14 cellular contexts compared by ENCODE assay signal in the genomic region with DNA sequence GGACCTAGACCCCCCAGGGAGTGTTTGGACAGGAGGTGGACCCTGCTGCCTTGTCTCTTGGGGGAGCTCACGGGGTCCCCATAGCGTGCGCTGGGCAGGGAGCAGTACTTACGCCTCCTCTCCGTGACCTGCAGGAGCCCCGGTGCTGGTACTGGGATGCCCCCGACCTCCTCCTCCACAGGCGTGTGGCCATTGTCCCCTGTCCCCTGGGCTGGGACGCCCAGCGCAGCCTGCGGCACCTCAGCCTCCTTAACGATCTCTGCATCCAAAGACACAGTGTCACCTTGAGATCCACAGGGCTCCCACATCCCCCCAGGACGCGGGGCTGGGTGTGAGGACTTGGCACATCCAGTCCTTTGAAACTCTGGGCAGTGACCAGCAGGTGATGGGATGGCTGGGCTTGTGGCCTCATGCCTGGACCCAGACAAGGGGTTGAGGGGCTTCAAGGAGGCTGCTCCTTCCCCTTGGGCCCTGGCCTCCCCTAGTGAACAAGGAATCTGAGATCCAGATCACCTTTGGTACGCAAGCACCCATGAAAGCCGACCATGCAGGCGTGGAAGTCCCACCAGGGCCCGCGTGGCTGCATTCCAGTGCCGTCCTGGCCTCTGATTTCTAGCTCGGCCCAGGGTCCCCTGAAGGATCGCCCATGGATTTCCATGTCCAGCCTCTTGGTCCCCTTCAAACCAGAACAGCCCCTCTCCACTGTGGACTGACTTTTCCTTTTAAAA. TPM values are rescaled to one million over a fixed set of nuclear protein-coding genes. Genes with fewer than 3 reads are reported as not detected.
A peak's percentile ranks its signal among the peaks of the same experiment; 100 is the strongest.
DNase-seq lines count a peak whose midpoint lies in the region; ATAC-seq and TF ChIP-seq lines count a peak whose summit lies in the region.
"Had no signal": no experiment of that assay in that cellular context is flagged by ENCODE, and none has a peak within 500 bp of the region (broad histone marks: within the 10 kb centered on the region; RNA-seq: fewer than 3 reads in every experiment).

No MANE protein-coding gene starts in this region.

- H3K9me2 ChIP-seq in SK-N-SH: no peaks in the 10 kb centered on the region

- H3K4me3 ChIP-seq in SK-N-SH (ENCODE audit: low read depth in 2 of 2, low read length in 1 of 2): no peak overlapping the region
- H3K4me3 ChIP-seq: coronary artery, sigmoid colon had no signal

- H3K27ac Mint-ChIP-seq in activated naive CD4-positive, alpha-beta T cell treated with anti-CD3 and anti-CD28 coated beads for 36 hours: no peak overlapping the region
- H3K27ac Mint-ChIP-seq in T-helper 17 cell (no peak overlapping the region), immature natural killer cell (peak overlapping the region in 1 of 6 donors; percentile 55)
- peak overlapping the region in 1 of 2 donors; percentile 83 for H3K27ac Mint-ChIP-seq in stimulated activated naive CD8-positive, alpha-beta T cell treated with anti-CD3 and anti-CD28 coated beads, Interleukin-15, amount 100 ng/mL, for 72 hours

- peaks cover 21% of the 10 kb centered on the region for H3K4me1 Mint-ChIP-seq in activated naive CD4-positive, alpha-beta T cell treated with anti-CD3 and anti-CD28 coated beads for 36 hours (ENCODE audit: low read depth)
- H3K4me1 Mint-ChIP-seq in T-helper 17 cell: peaks cover 18% of the 10 kb centered on the region
- peaks cover 14 to 16% of the 10 kb centered on the region in 2 donors for H3K4me1 Mint-ChIP-seq in immature natural killer cell
- peaks cover 29% of the 10 kb centered on the region for H3K4me1 Mint-ChIP-seq in stimulated activated naive CD8-positive, alpha-beta T cell treated with anti-CD3 and anti-CD28 coated beads, Interleukin-15, amount 100 ng/mL, for 72 hours

- H3K4me2 ChIP-seq in SK-N-SH: no peak overlapping the region

- 100% methylated on average over 3 of the region's 22 CpGs for WGBS in SK-N-SH (ENCODE audit: low lambda C conversion rate)

- no peak for DNase-seq in activated naive CD4-positive, alpha-beta T cell treated with anti-CD3 and anti-CD28 coated beads for 36 hours
- DNase-seq in activated naive CD4-positive, alpha-beta T cell treated with anti-CD3 and anti-CD28 coated beads, Interleukin-2, amount 50 U/mL, for 16 hours: no peak
- no peak for DNase-seq in T-helper 17 cell
- no peak for DNase-seq in immature natural killer cell
- DNase-seq in stimulated activated naive CD8-positive, alpha-beta T cell treated with anti-CD3 and anti-CD28 coated beads, Interleukin-15, amount 100 ng/mL, for 72 hours: no peak
- DNase-seq in SK-N-SH: no peak
- no peak for DNase-seq in stimulated activated naive CD4-positive, alpha-beta T cell treated with Interleukin-2 at 50 U/mL for 16 hours (lab: John Stamatoyannopoulos, UW)
- DNase-seq: Calu3, NCI-H1105, NCI-H2227 treated with DMSO at 0.1 percent for 48 hours, sigmoid colon had no signal

- H4K20me1 ChIP-seq in SK-N-SH (ENCODE audit: insufficient read depth): no peaks in the 10 kb centered on the region

- H3K36me3 Mint-ChIP-seq in activated naive CD4-positive, alpha-beta T cell treated with anti-CD3 and anti-CD28 coated beads for 36 hours (ENCODE audit: low read depth): no peaks in the 10 kb centered on the region
- no peaks in the 10 kb centered on the region for H3K36me3 Mint-ChIP-seq in T-helper 17 cell (ENCODE audit: low read depth)
- H3K36me3 Mint-ChIP-seq in immature natural killer cell: no peaks in the 10 kb centered on the region

- POLR2A ChIA-PET in SK-N-SH (lab: Yijun Ruan, JAX): no interaction called here

- H3K36me3 ChIP-seq in SK-N-SH (replicated peaks in 1 of 2; ENCODE audit: control insufficient read depth in 1 of 2, insufficient read depth in 2 of 2, low read length in 1 of 2): peaks cover 0 to 2% of the 10 kb centered on the region in 2 experiments
- H3K36me3 ChIP-seq: neutrophil, sigmoid colon had no signal

- H3K27ac ChIP-seq in SK-N-SH (ENCODE audit: low read depth in 2 of 2, low read length in 1 of 2): no peak overlapping the region
- H3K27ac ChIP-seq: coronary artery, neutrophil, sigmoid colon had no signal

- intact Hi-C loops in activated naive CD4-positive, alpha-beta T cell treated with anti-CD3 and anti-CD28 coated beads for 36 hours (cut with micrococcal nuclease): no loop called here

- H3K9me3 Mint-ChIP-seq in activated naive CD4-positive, alpha-beta T cell treated with anti-CD3 and anti-CD28 coated beads for 36 hours: no peaks in the 10 kb centered on the region
- no peaks in the 10 kb centered on the region for H3K9me3 Mint-ChIP-seq in immature natural killer cell
- no peaks in the 10 kb centered on the region for H3K9me3 Mint-ChIP-seq in stimulated activated naive CD8-positive, alpha-beta T cell treated with anti-CD3 and anti-CD28 coated beads, Interleukin-15, amount 100 ng/mL, for 72 hours

- H2AFZ ChIP-seq in SK-N-SH (ENCODE audit: low read depth): no peak overlapping the region

- ATAC-seq in T-helper 17 cell (no peak), HG03571 (IDR thresholded peaks at IDR 0.05; ENCODE audit: unreplicated experiment) (no peak)
- peak; percentile 47 for ATAC-seq in stimulated activated naive CD8-positive, alpha-beta T cell treated with anti-CD3 and anti-CD28 coated beads, Interleukin-15, amount 100 ng/mL, for 72 hours

- no peaks in the 10 kb centered on the region for H3K27me3 Mint-ChIP-seq in activated naive CD4-positive, alpha-beta T cell treated with anti-CD3 and anti-CD28 coated beads for 36 hours (ENCODE audit: low read depth)
- H3K27me3 Mint-ChIP-seq in T-helper 17 cell (no peaks in the 10 kb centered on the region), immature natural killer cell (ENCODE audit: low read depth in 3 of 3) (peaks cover 4 to 11% (median 5%) of the 10 kb centered on the region in 3 donors)
- peaks cover 8% of the 10 kb centered on the region for H3K27me3 Mint-ChIP-seq in stimulated activated naive CD8-positive, alpha-beta T cell treated with anti-CD3 and anti-CD28 coated beads, Interleukin-15, amount 100 ng/mL, for 72 hours

- no peak for TF ChIP-seq RAD21 in SK-N-SH (IDR thresholded peaks at IDR 0.05; ENCODE audit: low read length)

- H3K4me1 ChIP-seq in SK-N-SH (ENCODE audit: control insufficient read depth in 1 of 2, insufficient read depth in 2 of 2, low read depth in 1 of 2, low read length in 1 of 2): peaks cover 0 to 21% of the 10 kb centered on the region in 2 experiments; a peak in 1 of 4 replicates
- H3K4me1 ChIP-seq: sigmoid colon had no signal

- no peak overlapping the region for H3K9ac ChIP-seq in SK-N-SH

- H3K79me2 ChIP-seq in SK-N-SH (ENCODE audit: insufficient read depth): no peaks in the 10 kb centered on the region

- peak overlapping the region; percentile 59 for H3K4me3 Mint-ChIP-seq in activated naive CD4-positive, alpha-beta T cell treated with anti-CD3 and anti-CD28 coated beads for 36 hours
- H3K4me3 Mint-ChIP-seq in T-helper 17 cell (peak overlapping the region; percentile 83), immature natural killer cell (peak overlapping the region; percentile 47 to 74 (median 68))
- H3K4me3 Mint-ChIP-seq in stimulated activated naive CD8-positive, alpha-beta T cell treated with anti-CD3 and anti-CD28 coated beads, Interleukin-15, amount 100 ng/mL, for 72 hours: peak overlapping the region; percentile 83 to 86

- no peaks in the 10 kb centered on the region for H3F3A ChIP-seq in SK-N-SH (replicated peaks; ENCODE audit: insufficient read depth)

- H3K27me3 ChIP-seq in SK-N-SH (ENCODE audit: insufficient read depth): no peaks in the 10 kb centered on the region
- H3K27me3 ChIP-seq: sigmoid colon had no signal

- TF ChIP-seq EP300 in SK-N-SH (IDR thresholded peaks at IDR 0.05; ENCODE audit: borderline replicate concordance in 1 of 2, low read depth in 1 of 2, low read length in 1 of 2): no peak

- CTCF ChIA-PET in activated naive CD4-positive, alpha-beta T cell treated with anti-CD3 and anti-CD28 coated beads for 36 hours (lab: Charles Lee): interaction anchor here (1.1 kb wide), 1 partner anchor 9 kb away, joined by 3 read pairs; no protein-coding TSS in a partner anchor
- CTCF ChIA-PET in SK-N-SH (lab: Yijun Ruan, JAX): interaction anchor here (1.3 to 2.3 kb wide), 3 partner anchors 10 to 60 kb away, joined by 3 to 12 read pairs (median 3); a partner anchor contains a TSS

- TF ChIP-seq CTCF in SK-N-SH (IDR thresholded peaks at IDR 0.05): no peak

- H3K9me3 ChIP-seq in T-helper 17 cell (ENCODE audit: control insufficient read depth, low read length, poor library complexity, severe bottlenecking) (no peaks in the 10 kb centered on the region), SK-N-SH (no peaks in the 10 kb centered on the region)
- H3K9me3 ChIP-seq: neutrophil, sigmoid colon had no signal

TF ChIP-seq in SK-N-SH, 30 proteins besides CTCF, POLR2A, EP300 and RAD21:
- no peak for TF ChIP-seq RCOR1 (IDR thresholded peaks at IDR 0.05; ENCODE audit: low read length)
- no peak for TF ChIP-seq EZH2phosphoT487 (IDR thresholded peaks at IDR 0.05; ENCODE audit: borderline replicate concordance, low read depth)
TF ChIP-seq in SK-N-SH: peak in this region for 0.

RNA-seq across cellular contexts. Expression of a gene that starts 9.9 kb away (rescaled TPM):
- total RNA-seq in activated naive CD4-positive, alpha-beta T cell treated with anti-CD3 and anti-CD28 coated beads for 36 hours: under 1 TPM; 0.60 to 0.67 TPM
- total RNA-seq in T-helper 17 cell: under 1 TPM; 0.47 to 0.92 TPM
- polyA plus RNA-seq in immature natural killer cell (not detected), SK-N-SH (2012; rRNA removed) (23.5 and 27.9 TPM in 2 replicates)
- 13.3 and 20.7 TPM in 2 replicates for polyA plus RNA-seq in SK-N-SH (2012; cell fraction: cytosol; rRNA removed)
- polyA plus RNA-seq in SK-N-SH (2012; cell fraction: nucleus; rRNA removed): 15.3 and 19.4 TPM in 2 replicates
